1 cellular context compared by ENCODE assay signal in the genomic region with DNA sequence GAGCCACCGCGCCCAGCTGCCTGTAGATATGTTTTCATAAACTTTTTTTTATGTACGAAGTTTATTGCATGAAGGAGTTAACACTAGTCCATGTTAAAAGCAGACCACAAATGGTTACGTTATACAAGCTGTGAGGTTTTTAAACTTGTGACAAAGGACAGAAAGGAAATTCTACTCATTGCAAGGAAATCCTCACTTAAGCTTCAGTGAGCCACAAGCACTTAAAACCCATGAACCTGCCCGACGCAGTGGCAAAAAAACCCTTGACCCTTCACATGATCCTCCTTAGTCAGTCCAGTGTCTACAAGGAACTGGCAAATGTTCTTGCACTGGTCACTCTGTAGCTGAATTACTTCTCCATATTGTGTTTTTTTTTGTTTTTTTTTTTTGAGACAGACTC.
TF ChIP-seq lines count a peak whose summit lies in the region.

No MANE protein-coding gene starts in this region.

TF ChIP-seq in K562, 482 proteins besides CTCF, POLR2A, EP300 and RAD21:
- no peak for TF ChIP-seq PTBP1 (IDR thresholded peaks at IDR 0.05; ENCODE audit: low read depth, low read length)
- TF ChIP-seq, protein P1, sequence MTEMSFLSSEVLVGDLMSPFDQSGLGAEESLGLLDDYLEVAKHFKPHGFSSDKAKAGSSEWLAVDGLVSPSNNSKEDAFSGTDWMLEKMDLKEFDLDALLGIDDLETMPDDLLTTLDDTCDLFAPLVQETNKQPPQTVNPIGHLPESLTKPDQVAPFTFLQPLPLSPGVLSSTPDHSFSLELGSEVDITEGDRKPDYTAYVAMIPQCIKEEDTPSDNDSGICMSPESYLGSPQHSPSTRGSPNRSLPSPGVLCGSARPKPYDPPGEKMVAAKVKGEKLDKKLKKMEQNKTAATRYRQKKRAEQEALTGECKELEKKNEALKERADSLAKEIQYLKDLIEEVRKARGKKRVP (CRISPR knock-in tag; IDR thresholded peaks at IDR 0.05) = no peak
- no peak for TF ChIP-seq PHF21A (IDR thresholded peaks at IDR 0.05; ENCODE audit: borderline replicate concordance, low read depth)
- no peak for TF ChIP-seq CBFA2T2 (conservative IDR thresholded peaks at IDR 0.05)
- TF ChIP-seq DDX20 (tag; IDR thresholded peaks at IDR 0.05; ENCODE audit: low read depth) = no peak
- TF ChIP-seq, protein P2, sequence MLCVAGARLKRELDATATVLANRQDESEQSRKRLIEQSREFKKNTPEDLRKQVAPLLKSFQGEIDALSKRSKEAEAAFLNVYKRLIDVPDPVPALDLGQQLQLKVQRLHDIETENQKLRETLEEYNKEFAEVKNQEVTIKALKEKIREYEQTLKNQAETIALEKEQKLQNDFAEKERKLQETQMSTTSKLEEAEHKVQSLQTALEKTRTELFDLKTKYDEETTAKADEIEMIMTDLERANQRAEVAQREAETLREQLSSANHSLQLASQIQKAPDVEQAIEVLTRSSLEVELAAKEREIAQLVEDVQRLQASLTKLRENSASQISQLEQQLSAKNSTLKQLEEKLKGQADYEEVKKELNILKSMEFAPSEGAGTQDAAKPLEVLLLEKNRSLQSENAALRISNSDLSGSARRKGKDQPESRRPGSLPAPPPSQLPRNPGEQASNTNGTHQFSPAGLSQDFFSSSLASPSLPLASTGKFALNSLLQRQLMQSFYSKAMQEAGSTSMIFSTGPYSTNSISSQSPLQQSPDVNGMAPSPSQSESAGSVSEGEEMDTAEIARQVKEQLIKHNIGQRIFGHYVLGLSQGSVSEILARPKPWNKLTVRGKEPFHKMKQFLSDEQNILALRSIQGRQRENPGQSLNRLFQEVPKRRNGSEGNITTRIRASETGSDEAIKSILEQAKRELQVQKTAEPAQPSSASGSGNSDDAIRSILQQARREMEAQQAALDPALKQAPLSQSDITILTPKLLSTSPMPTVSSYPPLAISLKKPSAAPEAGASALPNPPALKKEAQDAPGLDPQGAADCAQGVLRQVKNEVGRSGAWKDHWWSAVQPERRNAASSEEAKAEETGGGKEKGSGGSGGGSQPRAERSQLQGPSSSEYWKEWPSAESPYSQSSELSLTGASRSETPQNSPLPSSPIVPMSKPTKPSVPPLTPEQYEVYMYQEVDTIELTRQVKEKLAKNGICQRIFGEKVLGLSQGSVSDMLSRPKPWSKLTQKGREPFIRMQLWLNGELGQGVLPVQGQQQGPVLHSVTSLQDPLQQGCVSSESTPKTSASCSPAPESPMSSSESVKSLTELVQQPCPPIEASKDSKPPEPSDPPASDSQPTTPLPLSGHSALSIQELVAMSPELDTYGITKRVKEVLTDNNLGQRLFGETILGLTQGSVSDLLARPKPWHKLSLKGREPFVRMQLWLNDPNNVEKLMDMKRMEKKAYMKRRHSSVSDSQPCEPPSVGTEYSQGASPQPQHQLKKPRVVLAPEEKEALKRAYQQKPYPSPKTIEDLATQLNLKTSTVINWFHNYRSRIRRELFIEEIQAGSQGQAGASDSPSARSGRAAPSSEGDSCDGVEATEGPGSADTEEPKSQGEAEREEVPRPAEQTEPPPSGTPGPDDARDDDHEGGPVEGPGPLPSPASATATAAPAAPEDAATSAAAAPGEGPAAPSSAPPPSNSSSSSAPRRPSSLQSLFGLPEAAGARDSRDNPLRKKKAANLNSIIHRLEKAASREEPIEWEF (CRISPR knock-in tag; IDR thresholded peaks at IDR 0.05) = no peak
- no peak for TF ChIP-seq NFIX (CRISPR knock-in tag; IDR thresholded peaks at IDR 0.05; ENCODE audit: low read depth)
- TF ChIP-seq TAF7 (tag; IDR thresholded peaks at IDR 0.05) = no peak
- TF ChIP-seq ZNF143 (CRISPR knock-in tag; IDR thresholded peaks at IDR 0.05) = no peak
- no peak for TF ChIP-seq ZNF668 (CRISPR knock-in tag; IDR thresholded peaks at IDR 0.05)
- TF ChIP-seq ERF (CRISPR knock-in tag; IDR thresholded peaks at IDR 0.05) = no peak
- TF ChIP-seq KAT2B (IDR thresholded peaks at IDR 0.05; ENCODE audit: low read depth, low read length) = no peak
- no peak for TF ChIP-seq XRCC5 (IDR thresholded peaks at IDR 0.05; ENCODE audit: low read depth, low read length)
- no peak for TF ChIP-seq MCM2 (IDR thresholded peaks at IDR 0.05; ENCODE audit: low read depth)
- TF ChIP-seq DNMT1 (IDR thresholded peaks at IDR 0.05) = no peak
- TF ChIP-seq, protein P3, sequence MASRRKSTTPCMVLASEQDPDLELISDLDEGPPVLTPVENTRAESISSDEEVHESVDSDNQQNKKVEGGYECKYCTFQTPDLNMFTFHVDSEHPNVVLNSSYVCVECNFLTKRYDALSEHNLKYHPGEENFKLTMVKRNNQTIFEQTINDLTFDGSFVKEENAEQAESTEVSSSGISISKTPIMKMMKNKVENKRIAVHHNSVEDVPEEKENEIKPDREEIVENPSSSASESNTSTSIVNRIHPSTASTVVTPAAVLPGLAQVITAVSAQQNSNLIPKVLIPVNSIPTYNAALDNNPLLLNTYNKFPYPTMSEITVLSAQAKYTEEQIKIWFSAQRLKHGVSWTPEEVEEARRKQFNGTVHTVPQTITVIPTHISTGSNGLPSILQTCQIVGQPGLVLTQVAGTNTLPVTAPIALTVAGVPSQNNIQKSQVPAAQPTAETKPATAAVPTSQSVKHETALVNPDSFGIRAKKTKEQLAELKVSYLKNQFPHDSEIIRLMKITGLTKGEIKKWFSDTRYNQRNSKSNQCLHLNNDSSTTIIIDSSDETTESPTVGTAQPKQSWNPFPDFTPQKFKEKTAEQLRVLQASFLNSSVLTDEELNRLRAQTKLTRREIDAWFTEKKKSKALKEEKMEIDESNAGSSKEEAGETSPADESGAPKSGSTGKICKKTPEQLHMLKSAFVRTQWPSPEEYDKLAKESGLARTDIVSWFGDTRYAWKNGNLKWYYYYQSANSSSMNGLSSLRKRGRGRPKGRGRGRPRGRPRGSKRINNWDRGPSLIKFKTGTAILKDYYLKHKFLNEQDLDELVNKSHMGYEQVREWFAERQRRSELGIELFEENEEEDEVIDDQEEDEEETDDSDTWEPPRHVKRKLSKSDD (conservative IDR thresholded peaks at IDR 0.05; ENCODE audit: low read length) = no peak
